In genomic region chr22:45311033-45311531, GRCh38 we compare ENCODE assay signal across 9 cellular contexts. TPM values are rescaled to one million over a fixed set of nuclear protein-coding genes. Genes with fewer than 3 reads are reported as not detected.
DNase-seq lines count a peak whose midpoint lies in the region; ATAC-seq and TF ChIP-seq lines count a peak whose summit lies in the region.
"Had no signal": no experiment of that assay in that cellular context is flagged by ENCODE, and none has a peak within 500 bp of the region (broad histone marks: within the 10 kb centered on the region; RNA-seq: fewer than 3 reads in every experiment).

No MANE protein-coding gene starts in this region.

- DNase-seq in AG04449 (ENCODE audit: low read depth, low spot score): no peak
- no peak for DNase-seq in choroid plexus epithelial cell (ENCODE audit: low read depth)
- no peak for DNase-seq in naive thymus-derived CD4-positive, alpha-beta T cell
- DNase-seq in NCI-H1048 (lab: John Stamatoyannopoulos, UW): no peak
- no peak for DNase-seq in DMS53 treated with DMSO at 0.1 percent for 48 hours (lab: John Stamatoyannopoulos, UW; ENCODE audit: unreplicated experiment)
- no peak for DNase-seq in stimulated activated CD4-positive, alpha-beta T cell treated with anti-CD3 and anti-CD28 coated beads, Interleukin-15, amount 100 ng/mL, for 24 hours

- H3K9me3 Mint-ChIP-seq in IgD-negative memory B cell: no peaks in the 10 kb centered on the region
- no peaks in the 10 kb centered on the region for H3K9me3 Mint-ChIP-seq in naive thymus-derived CD4-positive, alpha-beta T cell

- no peak for ATAC-seq in naive thymus-derived CD4-positive, alpha-beta T cell
- no peak for ATAC-seq in GM21786 (IDR thresholded peaks at IDR 0.05; ENCODE audit: unreplicated experiment)

- peak overlapping the region; percentile 32 to 90 (median 83) for H3K27ac Mint-ChIP-seq in IgD-negative memory B cell
- peak overlapping the region; percentile 88 to 99 (median 92) for H3K27ac Mint-ChIP-seq in naive thymus-derived CD4-positive, alpha-beta T cell

- peak overlapping the region; percentile 78 for H3K4me3 ChIP-seq in AG04449 (ENCODE audit: low read depth, low read length)
- peak overlapping the region; percentile 81 for H3K4me3 ChIP-seq in choroid plexus epithelial cell (ENCODE audit: low read depth, low read length)
- H3K4me3 ChIP-seq in naive thymus-derived CD4-positive, alpha-beta T cell (ENCODE audit: low read length): peak overlapping the region; percentile 76

- H3K27me3 Mint-ChIP-seq in IgD-negative memory B cell: no peaks in the 10 kb centered on the region
- H3K27me3 Mint-ChIP-seq in naive thymus-derived CD4-positive, alpha-beta T cell: no peaks in the 10 kb centered on the region

- CTCF ChIA-PET in AG04449 (lab: Yijun Ruan, JAX): interaction anchor here (1.0 kb wide), 1 partner anchor 8 kb away, joined by 3 read pairs; no protein-coding TSS in a partner anchor
- CTCF ChIA-PET in naive thymus-derived CD4-positive, alpha-beta T cell (lab: Charles Lee): no interaction called here

- peaks cover 0 to 6% (median 0%) of the 10 kb centered on the region in 3 experiments for H3K36me3 ChIP-seq in naive thymus-derived CD4-positive, alpha-beta T cell (ENCODE audit: control insufficient read depth in 2 of 3, insufficient read depth in 3 of 3, low read length in 3 of 3)

- H3K4me1 Mint-ChIP-seq in IgD-negative memory B cell: peaks cover 17 to 36% (median 28%) of the 10 kb centered on the region in 3 donors
- peaks cover 45 to 69% (median 62%) of the 10 kb centered on the region in 7 donors for H3K4me1 Mint-ChIP-seq in naive thymus-derived CD4-positive, alpha-beta T cell

- peaks cover 3% of the 10 kb centered on the region for H3K36me3 Mint-ChIP-seq in IgD-negative memory B cell
- peaks cover 0 to 17% (median 0%) of the 10 kb centered on the region in 5 donors for H3K36me3 Mint-ChIP-seq in naive thymus-derived CD4-positive, alpha-beta T cell

- intact Hi-C loops in naive thymus-derived CD4-positive, alpha-beta T cell (cut with micrococcal nuclease): no loop called here

- H3K9me3 ChIP-seq in naive thymus-derived CD4-positive, alpha-beta T cell (ENCODE audit: control insufficient read depth in 2 of 3, low read length in 3 of 3): no peaks in the 10 kb centered on the region

- POLR2A ChIA-PET in AG04449 (lab: Yijun Ruan, JAX): interaction anchor here (0.5 kb wide), 1 partner anchor 81 kb away, joined by 3 read pairs; no protein-coding TSS in a partner anchor
- POLR2A ChIA-PET in naive thymus-derived CD4-positive, alpha-beta T cell (lab: Charles Lee): interaction anchor here (0.7 to 8.9 kb wide), 5 partner anchors 8 to 30 kb away, joined by 3 to 73 read pairs (median 7); no protein-coding TSS in a partner anchor

- H3K27ac ChIP-seq in naive thymus-derived CD4-positive, alpha-beta T cell (ENCODE audit: low read depth, low read length): peak overlapping the region; percentile 96

- H3K4me3 Mint-ChIP-seq in IgD-negative memory B cell: peak overlapping the region; percentile 85 to 97 (median 94)
- peak overlapping the region; percentile 84 to 97 (median 89) for H3K4me3 Mint-ChIP-seq in naive thymus-derived CD4-positive, alpha-beta T cell

- peaks cover 14 to 25% of the 10 kb centered on the region in 2 donors for H3K4me1 ChIP-seq in naive thymus-derived CD4-positive, alpha-beta T cell (ENCODE audit: control insufficient read depth in 2 of 2, insufficient read depth in 2 of 2, low read length in 2 of 2)

- H3K27me3 ChIP-seq in naive thymus-derived CD4-positive, alpha-beta T cell (ENCODE audit: control insufficient read depth in 2 of 2, insufficient read depth in 2 of 2, low read length in 2 of 2): no peaks in the 10 kb centered on the region

- TF ChIP-seq CTCF in AG04449 (IDR thresholded peaks at IDR 0.05; ENCODE audit: insufficient read depth, low read length, missing control alignments): no peak
- TF ChIP-seq CTCF in choroid plexus epithelial cell (conservative IDR thresholded peaks at IDR 0.05; ENCODE audit: low read depth, low read length): no peak

RNA-seq across cellular contexts. Expression of gene FAM118A, which starts 1.3 kb away (rescaled TPM):
- 24.0 TPM for polyA plus RNA-seq in IgD-negative memory B cell
- total RNA-seq in naive thymus-derived CD4-positive, alpha-beta T cell: 100 to 1,000 TPM in 4 of 5 experiments, 10 to 100 TPM in 1; 61.3 to 216 (median 111) TPM
- polyA plus RNA-seq in naive thymus-derived CD4-positive, alpha-beta T cell: 10 to 100 TPM; 54.0 to 81.6 TPM

RNA-seq across cellular contexts. Expression of gene UPK3A, which starts 26.3 kb away (rescaled TPM):
- 1.5 TPM for polyA plus RNA-seq in IgD-negative memory B cell
- under 1 TPM in 1 of 5 experiments, not detected in 4; 0.61 TPM for total RNA-seq in naive thymus-derived CD4-positive, alpha-beta T cell
- polyA plus RNA-seq in naive thymus-derived CD4-positive, alpha-beta T cell: under 1 TPM in 1 of 2 donors, not detected in 1; 0.25 TPM
- total RNA-seq: pulmonary artery endothelial cell had no signal
